Comparison of ENCODE assay signal across 9 cellular contexts in genomic region chr4:140156529-140157171, GRCh38. TPM values are rescaled to one million over a fixed set of nuclear protein-coding genes. Genes with fewer than 3 reads are reported as not detected.
A peak's percentile ranks its signal among the peaks of the same experiment; 100 is the strongest.
DNase-seq lines count a peak whose midpoint lies in the region; ATAC-seq and TF ChIP-seq lines count a peak whose summit lies in the region.
"Had no signal": no experiment of that assay in that cellular context is flagged by ENCODE, and none has a peak within 500 bp of the region (broad histone marks: within the 10 kb centered on the region; RNA-seq: fewer than 3 reads in every experiment).

No MANE protein-coding gene starts in this region.

- no peak overlapping the region for H3K56ac ChIP-seq in IMR-90 (ENCODE audit: extremely low read depth, insufficient read depth, low read length)

- H3K36me3 ChIP-seq in DND-41 (ENCODE audit: insufficient read depth, low read length) (no peaks in the 10 kb centered on the region), IMR-90 (ENCODE audit: control insufficient read depth, insufficient read depth, low read length) (no peaks in the 10 kb centered on the region), right atrium auricular region (no peaks in the 10 kb centered on the region), aorta (ENCODE audit: control insufficient read depth in 1 of 2, insufficient read depth in 2 of 2, low read length in 1 of 2) (no peaks in the 10 kb centered on the region)
- H3K36me3 ChIP-seq: SJSA1 had no signal

- H3K36me3 Mint-ChIP-seq in activated naive CD4-positive, alpha-beta T cell treated with anti-CD3 and anti-CD28 coated beads, Interleukin-2, amount 50 U/mL, for 72 hours, result no peaks in the 10 kb centered on the region
- H3K36me3 Mint-ChIP-seq in mesothelial cell of epicardium, result no peaks in the 10 kb centered on the region

- 0 out of 2 replicates have a peak overlapping the region, but pooled peaks have one; percentile 6 for H3K14ac ChIP-seq in IMR-90 (replicated peaks; ENCODE audit: low read depth, low read length)

- H3K9me3 Mint-ChIP-seq in activated naive CD4-positive, alpha-beta T cell treated with anti-CD3 and anti-CD28 coated beads, Interleukin-2, amount 50 U/mL, for 72 hours, result peaks cover 4 to 11% of the 10 kb centered on the region in 2 donors
- no peaks in the 10 kb centered on the region for H3K9me3 Mint-ChIP-seq in mesothelial cell of epicardium

- no peaks in the 10 kb centered on the region for H3K9me1 ChIP-seq in IMR-90 (ENCODE audit: insufficient read depth, low read length)

- H4K20me1 ChIP-seq in DND-41 (ENCODE audit: insufficient read depth, low read length) (no peaks in the 10 kb centered on the region), IMR-90 (ENCODE audit: insufficient read depth, low read length) (no peaks in the 10 kb centered on the region)

- TF ChIP-seq CTCF in DND-41 (IDR thresholded peaks at IDR 0.05; ENCODE audit: borderline replicate concordance, extremely low read depth, low read length, poor library complexity, severe bottlenecking) (no peak), IMR-90 (conservative IDR thresholded peaks at IDR 0.05; ENCODE audit: low read depth, low read length) (no peak), right atrium auricular region (IDR thresholded peaks at IDR 0.05) (no peak), mesothelial cell of epicardium (IDR thresholded peaks at IDR 0.05; ENCODE audit: unreplicated experiment) (no peak)

- H3K4me3 ChIP-seq in DND-41 (ENCODE audit: low read depth in 1 of 2, low read length in 2 of 2) (no peak overlapping the region), IMR-90 (ENCODE audit: insufficient read depth, low read depth, low read length) (no peak overlapping the region), right atrium auricular region (no peak overlapping the region), aorta (ENCODE audit: low read length in 2 of 2) (no peak overlapping the region)
- H3K4me3 ChIP-seq: SJSA1 had no signal

- H3K4me1 Mint-ChIP-seq in mesothelial cell of epicardium, result peaks cover 30% of the 10 kb centered on the region

- H3K4me3 Mint-ChIP-seq in mesothelial cell of epicardium, result no peak overlapping the region

- H3K79me2 ChIP-seq in DND-41 (ENCODE audit: insufficient read depth, low read length), result no peaks in the 10 kb centered on the region

- H3K27ac Mint-ChIP-seq in activated naive CD4-positive, alpha-beta T cell treated with anti-CD3 and anti-CD28 coated beads, Interleukin-2, amount 50 U/mL, for 72 hours, result peak overlapping the region; percentile 1 to 55
- no peak overlapping the region for H3K27ac Mint-ChIP-seq in mesothelial cell of epicardium

- no peaks in the 10 kb centered on the region for H3K27me3 Mint-ChIP-seq in mesothelial cell of epicardium (ENCODE audit: low read depth)

- in situ Hi-C loops in IMR-90 (cut with MboI; ENCODE audit: low sequenced_read_pairs), result loop anchor here (10.0 kb wide), 3 partner anchors 112 to 422 kb away; no protein-coding TSS in a partner anchor

- POLR2A ChIA-PET in IMR-90 (lab: Charles Lee; ENCODE audit: unreplicated experiment), result no interaction called here

- no peak overlapping the region for H2AK9ac ChIP-seq in IMR-90 (replicated peaks; ENCODE audit: low read depth, low read length, poor library complexity)

- H2BK5ac ChIP-seq in IMR-90 (ENCODE audit: low read depth, low read length, poor library complexity, severe bottlenecking), result no peak overlapping the region

- no peak overlapping the region for H4K5ac ChIP-seq in IMR-90 (ENCODE audit: low read depth, low read length)

- H3K9ac ChIP-seq in DND-41 (ENCODE audit: low read depth, low read length) (no peak overlapping the region), IMR-90 (ENCODE audit: low read depth, low read length) (no peak overlapping the region)

- no peak overlapping the region for H3K4ac ChIP-seq in IMR-90 (ENCODE audit: low read depth, low read length)

- no peak overlapping the region for H4K8ac ChIP-seq in IMR-90 (ENCODE audit: low read depth in 2 of 2, low read length in 2 of 2)

- H2BK15ac ChIP-seq in IMR-90 (ENCODE audit: low read depth, low read length), result no peak overlapping the region

- H2AK5ac ChIP-seq in IMR-90 (ENCODE audit: low read depth, low read length), result no peak overlapping the region

- WGBS in IMR-90 (ENCODE audit: extremely low coverage in 2 of 2, insufficient read length in 1 of 2), 2 experiments, result no CpG with 5 or more reads among the region's 4 CpGs
- 87 to 88% methylated on average over 4 of the region's 4 CpGs for WGBS in aorta, 2 donors

- H2BK20ac ChIP-seq in IMR-90 (ENCODE audit: low read depth, low read length), result no peak overlapping the region

- H3K23ac ChIP-seq in IMR-90 (ENCODE audit: low read depth, low read length), result no peak overlapping the region

- no peak for TF ChIP-seq POLR2A in IMR-90 (IDR thresholded peaks at IDR 0.05; ENCODE audit: low read depth, low read length)

- H4K91ac ChIP-seq in IMR-90 (ENCODE audit: insufficient read depth, low read depth, low read length), result no peak overlapping the region

- no TSS peak for BruUV-seq in IMR-90 (replicated peaks; lab: Mats Ljungman, UMichigan)

- dilution Hi-C loops in IMR-90 (cut with HindIII; ENCODE audit: low sequenced_read_pairs, unreplicated experiment), result no loop called here

- peaks cover 0 to 4% of the 10 kb centered on the region in 2 experiments; a peak in 1 of 4 replicates for H3K79me1 ChIP-seq in IMR-90 (ENCODE audit: low read depth in 1 of 2, low read length in 2 of 2)

- intact Hi-C loops in IMR-90 (cut with micrococcal nuclease) (no loop called here), aorta (cut with DNase I) (loop anchor here in 1 of 2 donors (10.0 kb wide), 2 partner anchors 168 to 708 kb away; no protein-coding TSS in a partner anchor)

- no peak overlapping the region for H3K18ac ChIP-seq in IMR-90 (ENCODE audit: low read depth, low read length)

- H3K9me3 ChIP-seq in DND-41 (ENCODE audit: insufficient read depth, low read length, severe bottlenecking) (no peaks in the 10 kb centered on the region), IMR-90 (ENCODE audit: control insufficient read depth, insufficient read depth, low read length) (no peaks in the 10 kb centered on the region), right atrium auricular region (no peaks in the 10 kb centered on the region), aorta (ENCODE audit: control insufficient read depth, low read length) (no peaks in the 10 kb centered on the region)
- H3K9me3 ChIP-seq: SJSA1 had no signal

- H3K4me2 ChIP-seq in DND-41 (ENCODE audit: insufficient read depth, low read length) (peak overlapping the region; percentile 35), IMR-90 (ENCODE audit: low read depth, low read length) (no peak overlapping the region)

- H2AFZ ChIP-seq in DND-41 (ENCODE audit: low read depth, low read length) (no peak overlapping the region), IMR-90 (replicated peaks; ENCODE audit: low read length, poor library complexity) (peak overlapping the region; percentile 12)

- CTCF ChIA-PET in IMR-90 (lab: Yijun Ruan, JAX), result no interaction called here

- DNase-seq in DND-41 (peak; percentile 42), IMR-90 (no peak), right atrium auricular region (ENCODE audit: low spot score) (no peak), mesothelial cell of epicardium (ENCODE audit: low spot score in 2 of 2, unreplicated experiment in 2 of 2) (no peak), NCI-H1436 treated with DMSO at 0.1 percent for 48 hours (lab: John Stamatoyannopoulos, UW) (no peak), aorta (no peak)
- DNase-seq in activated naive CD4-positive, alpha-beta T cell treated with anti-CD3 and anti-CD28 coated beads, Interleukin-2, amount 50 U/mL, for 72 hours (ENCODE audit: low spot score in 2 of 2), result peak in 1 of 2 donors; percentile 25

- H2BK120ac ChIP-seq in IMR-90 (ENCODE audit: low read depth, low read length), result no peak overlapping the region

- no peak for TF ChIP-seq RAD21 in IMR-90 (IDR thresholded peaks at IDR 0.05; ENCODE audit: low read length)

- H3K27ac ChIP-seq in DND-41 (ENCODE audit: low read length) (no peak overlapping the region), IMR-90 (ENCODE audit: insufficient read depth, low read length) (no peak overlapping the region), right atrium auricular region (no peak overlapping the region), aorta (ENCODE audit: low read depth in 1 of 2, low read length in 2 of 2) (no peak overlapping the region)
- H3K27ac ChIP-seq: SJSA1 had no signal

- H3K4me1 ChIP-seq in DND-41 (ENCODE audit: insufficient read depth, low read length) (peaks cover 39% of the 10 kb centered on the region), IMR-90 (ENCODE audit: control insufficient read depth, insufficient read depth, low read length) (peaks cover 3% of the 10 kb centered on the region; the same call in 1 of the 2 replicates), right atrium auricular region (peaks cover 0 to 5% of the 10 kb centered on the region in 2 donors), aorta (ENCODE audit: control insufficient read depth in 1 of 2, insufficient read depth in 2 of 2, low read length in 2 of 2) (no peaks in the 10 kb centered on the region)
- H3K4me1 ChIP-seq: SJSA1 had no signal

- 0 out of 3 replicates have a peak, but pooled peaks have one; percentile 6 for ATAC-seq in DND-41 (ENCODE audit: insufficient read depth, low read depth)
- peak; percentile 59 for ATAC-seq in GM21423 (IDR thresholded peaks at IDR 0.05; ENCODE audit: unreplicated experiment)
- ATAC-seq in IMR-90 (ENCODE audit: low read depth), result no peak
- ATAC-seq in activated naive CD4-positive, alpha-beta T cell treated with anti-CD3 and anti-CD28 coated beads, Interleukin-2, amount 50 U/mL, for 72 hours, result peak; percentile 52 to 69
- no peak for ATAC-seq in aorta (ENCODE audit: low FRiP score)

- H3K27me3 ChIP-seq in DND-41 (ENCODE audit: insufficient read depth, low read length, poor library complexity) (peaks cover 7% of the 10 kb centered on the region), IMR-90 (ENCODE audit: control insufficient read depth, insufficient read depth, low read length) (no peaks in the 10 kb centered on the region), right atrium auricular region (no peaks in the 10 kb centered on the region), aorta (ENCODE audit: control insufficient read depth in 1 of 2, insufficient read depth in 2 of 2, low read length in 1 of 2) (no peaks in the 10 kb centered on the region)
- H3K27me3 ChIP-seq: SJSA1 had no signal

RNA-seq across cellular contexts. Expression of gene MAML3, which starts 2.7 kb away (rescaled TPM):
- total RNA-seq in IMR-90 (2012; rRNA removed), result 0.90 and 1.1 TPM in 2 replicates
- 1.7 and 2.0 TPM in 2 replicates for polyA plus RNA-seq in IMR-90 (2012; rRNA removed)
- polyA plus RNA-seq in IMR-90 (2012; cell fraction: cytosol; rRNA removed), result 0.78 and 1.8 TPM in 2 replicates
- polyA plus RNA-seq in IMR-90 (2012; cell fraction: nucleus; rRNA removed; ENCODE audit: low replicate concordance), result 1.3 and 2.3 TPM in 2 replicates
- 1 to 10 TPM in 1 of 2 donors, under 1 TPM in 1; 0.70 to 1.0 TPM for total RNA-seq in activated naive CD4-positive, alpha-beta T cell treated with anti-CD3 and anti-CD28 coated beads, Interleukin-2, amount 50 U/mL, for 72 hours
- total RNA-seq in right atrium auricular region, result 1 to 10 TPM; 2.6 to 5.8 TPM
- total RNA-seq in mesothelial cell of epicardium, result 24.8 to 26.9 TPM (median 26.0 TPM) in 3 replicates
- total RNA-seq in aorta, result 10 to 100 TPM in 1 of 2 donors, 1 to 10 TPM in 1; 8.3 to 10.5 TPM
- polyA plus RNA-seq in aorta, result 1 to 10 TPM in 1 of 2 donors, under 1 TPM in 1; 0.79 to 1.5 TPM

Comparison
In these comparisons a context has a peak if more than half of its experiments do, and no peak if none do; other contexts are left out.
1. ATAC-seq: peak in DND-41 (single experiment), GM21423 (single experiment) and activated naive CD4-positive, alpha-beta T cell treated with anti-CD3 and anti-CD28 coated beads, Interleukin-2, amount 50 U/mL, for 72 hours (2 of 2); none in IMR-90 (single experiment) and aorta (single experiment).